ENCODE assay signal across 1 cellular context in genomic region chr3:9793161-9793781, GRCh38.
TF ChIP-seq lines count a peak whose summit lies in the region.

No MANE protein-coding gene starts in this region.

TF ChIP-seq in SK-N-SH, 30 proteins besides CTCF, POLR2A, EP300 and RAD21:
- no peak for TF ChIP-seq NFIC (IDR thresholded peaks at IDR 0.05; ENCODE audit: borderline replicate concordance)
- no peak for TF ChIP-seq MEF2A (IDR thresholded peaks at IDR 0.05; ENCODE audit: borderline replicate concordance, low read depth)
- TF ChIP-seq POLR2AphosphoS5 (IDR thresholded peaks at IDR 0.05; ENCODE audit: low read depth, low read length), result no peak
